In the genomic region with DNA sequence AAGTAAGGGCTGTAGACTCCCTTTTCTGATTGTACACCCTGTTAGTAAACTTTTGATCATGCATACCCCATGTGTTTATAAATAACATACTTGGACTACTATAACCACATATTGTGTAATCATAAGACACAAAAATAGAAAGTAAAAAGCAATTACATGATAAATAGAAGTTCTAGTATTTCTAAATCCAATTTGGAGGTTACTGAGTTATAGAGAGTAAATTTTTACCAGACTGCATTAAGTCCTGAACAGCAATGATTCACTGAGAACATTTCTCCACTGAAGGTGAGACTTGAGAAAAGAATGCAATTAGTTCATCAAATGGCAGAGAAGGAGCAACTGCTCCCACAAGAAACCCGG, we compare ENCODE assay signal across 19 cellular contexts. TPM values are rescaled to one million over a fixed set of nuclear protein-coding genes. Genes with fewer than 3 reads are reported as not detected.
DNase-seq lines count a peak whose midpoint lies in the region; ATAC-seq, FAIRE-seq and TF ChIP-seq lines count a peak whose summit lies in the region.
"Had no signal": no experiment of that assay in that cellular context is flagged by ENCODE, and none has a peak within 500 bp of the region (broad histone marks: within the 10 kb centered on the region; RNA-seq: fewer than 3 reads in every experiment).

No MANE protein-coding gene starts in this region.

- H3F3A ChIP-seq in GM23338 (replicated peaks; ENCODE audit: low read depth), result peaks cover 35% of the 10 kb centered on the region

- peak; percentile 39 for FAIRE-seq in astrocyte (lab: Jason Lieb, UNC)

- H3K27ac Mint-ChIP-seq in GM23338 (0 out of 2 replicates have a peak overlapping the region, but pooled peaks have one; percentile 60), astrocyte (ENCODE audit: unreplicated experiment) (peak overlapping the region; percentile 94)

- H3K4me3 ChIP-seq in GM23338 (no peak overlapping the region), astrocyte (ENCODE audit: insufficient read depth, low read depth, low read length) (no peak overlapping the region), muscle layer of duodenum (ENCODE audit: low read depth in 1 of 2, low read length in 2 of 2) (no peak overlapping the region), aorta (ENCODE audit: low read length in 2 of 2) (no peak overlapping the region)
- H3K4me3 ChIP-seq: ovary had no signal

- H2AFZ ChIP-seq in GM23338 (no peak overlapping the region), astrocyte (ENCODE audit: low read depth, low read length) (no peak overlapping the region)

- no peaks in the 10 kb centered on the region for H3K79me2 ChIP-seq in GM23338 (replicated peaks; ENCODE audit: insufficient read depth)
- no peaks in the 10 kb centered on the region for H3K79me2 ChIP-seq in astrocyte (ENCODE audit: insufficient read depth, low read length)

- H3K9ac ChIP-seq in astrocyte (ENCODE audit: low read length), result peak overlapping the region; percentile 1

- H3K36me3 Mint-ChIP-seq in GM23338 (ENCODE audit: low read depth), result peaks cover 41% of the 10 kb centered on the region
- peaks cover 16% of the 10 kb centered on the region for H3K36me3 Mint-ChIP-seq in astrocyte (ENCODE audit: low read depth, unreplicated experiment)

- peaks cover 29% of the 10 kb centered on the region for H3K4me1 Mint-ChIP-seq in GM23338
- peaks cover 38% of the 10 kb centered on the region for H3K4me1 Mint-ChIP-seq in astrocyte (ENCODE audit: low read depth, unreplicated experiment)

- intact Hi-C loops in aorta (cut with DNase I), result no loop called here

- H3K27me3 Mint-ChIP-seq in GM23338 (ENCODE audit: insufficient read depth, low read depth, poor library complexity) (peaks cover 12% of the 10 kb centered on the region), astrocyte (ENCODE audit: low read depth, unreplicated experiment) (no peaks in the 10 kb centered on the region)

- H3K9me3 ChIP-seq in astrocyte (ENCODE audit: insufficient read depth, low read depth, low read length) (no peaks in the 10 kb centered on the region), muscle layer of duodenum (ENCODE audit: control insufficient read depth in 1 of 2, low read length in 2 of 2) (no peaks in the 10 kb centered on the region), aorta (ENCODE audit: control insufficient read depth, low read length) (no peaks in the 10 kb centered on the region)
- H3K9me3 ChIP-seq: Caco-2, ovary had no signal

- no peaks in the 10 kb centered on the region for H3K9me2 ChIP-seq in GM23338 (ENCODE audit: insufficient read depth)

- no peak overlapping the region for H3K4me3 Mint-ChIP-seq in GM23338
- peak overlapping the region; percentile 8 for H3K4me3 Mint-ChIP-seq in astrocyte (ENCODE audit: unreplicated experiment)

- ATAC-seq in GM23338 (no peak), aorta (ENCODE audit: low FRiP score) (no peak), GM21423 (IDR thresholded peaks at IDR 0.05; ENCODE audit: unreplicated experiment) (no peak)
- ATAC-seq: esophagus mucosa; stimulated activated naive CD8-positive, alpha-beta T cell treated with anti-CD3 and anti-CD28 coated beads, Interleukin-15, Interleukin-2, amounts not matched to agents 100 U/mL and 50 U/mL, for 24 hours had no signal

- H3K27me3 ChIP-seq in GM23338 (ENCODE audit: insufficient read depth) (no peaks in the 10 kb centered on the region), astrocyte (ENCODE audit: insufficient read depth, low read length) (no peaks in the 10 kb centered on the region), muscle layer of duodenum (ENCODE audit: low read depth, low read length) (no peaks in the 10 kb centered on the region), aorta (ENCODE audit: control insufficient read depth in 1 of 2, insufficient read depth in 2 of 2, low read length in 1 of 2) (no peaks in the 10 kb centered on the region)
- H3K27me3 ChIP-seq: ovary had no signal

- peaks cover 19% of the 10 kb centered on the region; the same call in 1 of the 2 replicates for H4K20me1 ChIP-seq in GM23338 (replicated peaks; ENCODE audit: insufficient read depth)
- peaks cover 54% of the 10 kb centered on the region for H4K20me1 ChIP-seq in astrocyte (ENCODE audit: insufficient read depth, low read length)

- TF ChIP-seq CTCF in GM23338 (conservative IDR thresholded peaks at IDR 0.05; ENCODE audit: low read depth in 2 of 2) (no peak), astrocyte (IDR thresholded peaks at IDR 0.05; ENCODE audit: insufficient read depth, low read depth, low read length) (no peak)

- H3K27ac ChIP-seq in GM23338 (ENCODE audit: low read depth) (no peak overlapping the region), astrocyte (ENCODE audit: low read depth, low read length) (peak overlapping the region; percentile 49), muscle layer of duodenum (ENCODE audit: low read length) (peak overlapping the region; percentile 2), aorta (ENCODE audit: low read depth in 1 of 2, low read length in 2 of 2) (no peak overlapping the region)
- H3K27ac ChIP-seq: ovary had no signal

- 81 to 94% methylated on average over 1 of the region's 1 CpG for WGBS in aorta, 2 donors

- DNase-seq in AG08396 (ENCODE audit: low spot score), result peak; percentile 42
- DNase-seq in GM23338 (ENCODE audit: low spot score), result no peak
- DNase-seq in astrocyte (ENCODE audit: low read depth), result peak; percentile 57
- no peak for DNase-seq in T-helper 2 cell
- no peak for DNase-seq in aorta
- DNase-seq in stimulated activated CD4-positive, alpha-beta T cell treated with anti-CD3 and anti-CD28 coated beads, Interleukin-4, amount 100 ng/mL, for 24 hours, result no peak
- DNase-seq: activated T-cell treated with anti-CD3 and anti-CD28 coated beads, Interleukin-2, amount 50 U/mL, for 1 hour; Caco-2; caudate nucleus; GOT3; left cardiac atrium; NCI-H1105; NCI-H524 treated with DMSO at 0.1 percent for 48 hours; ovary; stimulated activated CD4-positive, alpha-beta T cell treated with anti-CD3 and anti-CD28 coated beads, Interleukin-1b, Interleukin-23, amount 100 ng/mL, for 48 hours; stimulated activated naive CD8-positive, alpha-beta T cell treated with anti-CD3 and anti-CD28 coated beads, Interleukin-15, Interleukin-2, amounts not matched to agents 100 U/mL and 50 U/mL, for 24 hours had no signal

- H3K4me2 ChIP-seq in GM23338 (no peak overlapping the region), astrocyte (ENCODE audit: low read length) (peak overlapping the region; percentile 16)

- no peaks in the 10 kb centered on the region for H3K9me3 Mint-ChIP-seq in GM23338
- H3K9me3 Mint-ChIP-seq in astrocyte (ENCODE audit: unreplicated experiment), result no peaks in the 10 kb centered on the region

- H3K4me1 ChIP-seq in GM23338 (ENCODE audit: insufficient read depth) (peaks cover 9% of the 10 kb centered on the region), astrocyte (ENCODE audit: insufficient read depth, low read length) (peaks cover 21% of the 10 kb centered on the region), muscle layer of duodenum (ENCODE audit: control insufficient read depth in 1 of 2, insufficient read depth in 2 of 2, low read length in 2 of 2) (peaks cover 0 to 5% of the 10 kb centered on the region in 2 donors), aorta (ENCODE audit: control insufficient read depth in 1 of 2, insufficient read depth in 2 of 2, low read length in 2 of 2) (no peaks in the 10 kb centered on the region)
- H3K4me1 ChIP-seq: Caco-2 had no signal

- H3K36me3 ChIP-seq in GM23338 (ENCODE audit: insufficient read depth) (peaks cover 26% of the 10 kb centered on the region), astrocyte (ENCODE audit: insufficient read depth, low read length) (peaks cover 41% of the 10 kb centered on the region), muscle layer of duodenum (ENCODE audit: control insufficient read depth in 1 of 2, insufficient read depth in 2 of 2, low read length in 2 of 2) (peaks cover 26 to 34% of the 10 kb centered on the region in 2 donors), aorta (ENCODE audit: control insufficient read depth in 1 of 2, insufficient read depth in 2 of 2, low read length in 1 of 2) (peaks cover 4 to 5% of the 10 kb centered on the region in 2 donors)
- H3K36me3 ChIP-seq: ovary had no signal

TF ChIP-seq in GM23338, 12 proteins besides CTCF, POLR2A, EP300 and RAD21 (continues in another document):
- no peak for TF ChIP-seq EZH2phosphoT487 (IDR thresholded peaks at IDR 0.05; ENCODE audit: unreplicated experiment)
- no peak for TF ChIP-seq ZNF331 (CRISPR knock-in tag; IDR thresholded peaks at IDR 0.05; ENCODE audit: low read depth)
- TF ChIP-seq, protein P1, sequence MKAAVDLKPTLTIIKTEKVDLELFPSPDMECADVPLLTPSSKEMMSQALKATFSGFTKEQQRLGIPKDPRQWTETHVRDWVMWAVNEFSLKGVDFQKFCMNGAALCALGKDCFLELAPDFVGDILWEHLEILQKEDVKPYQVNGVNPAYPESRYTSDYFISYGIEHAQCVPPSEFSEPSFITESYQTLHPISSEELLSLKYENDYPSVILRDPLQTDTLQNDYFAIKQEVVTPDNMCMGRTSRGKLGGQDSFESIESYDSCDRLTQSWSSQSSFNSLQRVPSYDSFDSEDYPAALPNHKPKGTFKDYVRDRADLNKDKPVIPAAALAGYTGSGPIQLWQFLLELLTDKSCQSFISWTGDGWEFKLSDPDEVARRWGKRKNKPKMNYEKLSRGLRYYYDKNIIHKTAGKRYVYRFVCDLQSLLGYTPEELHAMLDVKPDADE (IDR thresholded peaks at IDR 0.05), result no peak
- TF ChIP-seq CREB1 (CRISPR knock-in tag; IDR thresholded peaks at IDR 0.05; ENCODE audit: low read depth), result no peak

RNA-seq across cellular contexts. Expression of a gene that starts 7.7 kb away (rescaled TPM):
- 10.6 and 12.1 TPM in 2 replicates for total RNA-seq in GM23338 (2014; rRNA removed; shearing (Covaris generic))
- polyA plus RNA-seq in GM23338 (2016; fragmentation: Nextera tagmentation; extraction: Ambion mirVana), result 2.2 and 2.5 TPM in 2 replicates
- total RNA-seq in astrocyte, result 26.7 and 28.2 TPM in 2 replicates
- total RNA-seq in aorta, result 10 to 100 TPM; 13.2 to 20.2 TPM
- polyA plus RNA-seq in aorta, result 10 to 100 TPM in 1 of 2 donors, 1 to 10 TPM in 1; 9.3 to 16.2 TPM

RNA-seq across cellular contexts. Expression of a gene that starts 36.5 kb away (rescaled TPM):
- 526 and 599 TPM in 2 replicates for total RNA-seq in GM23338 (2014; rRNA removed; shearing (Covaris generic))
- 219 and 274 TPM in 2 replicates for polyA plus RNA-seq in GM23338 (2016; fragmentation: Nextera tagmentation; extraction: Ambion mirVana)
- 467 and 491 TPM in 2 replicates for total RNA-seq in astrocyte
- total RNA-seq in aorta, result 100 to 1,000 TPM; 171 to 202 TPM
- 10 to 100 TPM; 39.4 to 58.9 TPM for polyA plus RNA-seq in aorta

RNA-seq across cellular contexts. Expression of a gene that starts 46.8 kb away (rescaled TPM):
- total RNA-seq in GM23338 (2014; rRNA removed; shearing (Covaris generic)), result not detected in 2 replicates
- polyA plus RNA-seq in GM23338 (2016; fragmentation: Nextera tagmentation; extraction: Ambion mirVana) (not detected in 2 replicates), aorta (not detected)
- total RNA-seq in astrocyte (not detected in 2 replicates), aorta (under 1 TPM; 0.39 to 0.99 TPM)
- total RNA-seq: Caco-2, esophagus mucosa had no signal

Comparison
In these comparisons a context has a peak if more than half of its experiments do, and no peak if none do; other contexts are left out.
1. DNase-seq: peak in AG08396 (single experiment) and astrocyte (single experiment); none in GM23338 (single experiment), T-helper 2 cell (0 of 5), aorta (0 of 2) and stimulated activated CD4-positive, alpha-beta T cell treated with anti-CD3 and anti-CD28 coated beads, Interleukin-4, amount 100 ng/mL, for 24 hours (single experiment).
2. H3K27ac ChIP-seq: peak in astrocyte (single experiment) and muscle layer of duodenum (single experiment); none in GM23338 (single experiment) and aorta (0 of 2).